In the genomic region with DNA sequence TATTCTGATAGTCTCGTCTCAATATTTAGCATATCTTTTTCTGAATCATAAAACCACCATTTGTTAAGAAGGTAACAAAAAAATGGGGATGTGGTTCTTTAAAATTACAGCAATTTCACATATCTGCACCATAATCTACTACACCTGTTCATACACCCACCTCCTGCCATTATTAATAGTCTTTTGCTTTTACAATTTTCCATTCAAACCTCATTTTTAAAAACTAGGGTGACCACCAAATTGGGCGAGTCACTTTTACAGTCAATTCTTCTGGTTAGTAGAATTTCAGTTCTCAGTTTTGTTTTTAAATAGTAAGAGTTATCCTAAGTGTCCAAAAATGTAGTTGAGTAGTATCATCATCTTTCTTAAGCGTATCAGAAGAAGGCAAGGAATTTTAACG, we compare ENCODE assay signal across 1 cellular context.
TF ChIP-seq lines count a peak whose summit lies in the region.

No MANE protein-coding gene starts in this region.

TF ChIP-seq in GM12878, 131 proteins besides CTCF, POLR2A, EP300 and RAD21 (continued from another document):
- TF ChIP-seq, protein P1, sequence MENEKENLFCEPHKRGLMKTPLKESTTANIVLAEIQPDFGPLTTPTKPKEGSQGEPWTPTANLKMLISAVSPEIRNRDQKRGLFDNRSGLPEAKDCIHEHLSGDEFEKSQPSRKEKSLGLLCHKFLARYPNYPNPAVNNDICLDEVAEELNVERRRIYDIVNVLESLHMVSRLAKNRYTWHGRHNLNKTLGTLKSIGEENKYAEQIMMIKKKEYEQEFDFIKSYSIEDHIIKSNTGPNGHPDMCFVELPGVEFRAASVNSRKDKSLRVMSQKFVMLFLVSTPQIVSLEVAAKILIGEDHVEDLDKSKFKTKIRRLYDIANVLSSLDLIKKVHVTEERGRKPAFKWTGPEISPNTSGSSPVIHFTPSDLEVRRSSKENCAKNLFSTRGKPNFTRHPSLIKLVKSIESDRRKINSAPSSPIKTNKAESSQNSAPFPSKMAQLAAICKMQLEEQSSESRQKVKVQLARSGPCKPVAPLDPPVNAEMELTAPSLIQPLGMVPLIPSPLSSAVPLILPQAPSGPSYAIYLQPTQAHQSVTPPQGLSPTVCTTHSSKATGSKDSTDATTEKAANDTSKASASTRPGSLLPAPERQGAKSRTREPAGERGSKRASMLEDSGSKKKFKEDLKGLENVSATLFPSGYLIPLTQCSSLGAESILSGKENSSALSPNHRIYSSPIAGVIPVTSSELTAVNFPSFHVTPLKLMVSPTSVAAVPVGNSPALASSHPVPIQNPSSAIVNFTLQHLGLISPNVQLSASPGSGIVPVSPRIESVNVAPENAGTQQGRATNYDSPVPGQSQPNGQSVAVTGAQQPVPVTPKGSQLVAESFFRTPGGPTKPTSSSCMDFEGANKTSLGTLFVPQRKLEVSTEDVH (IDR thresholded peaks at IDR 0.05; ENCODE audit: low read depth, partially characterized antibody), result peak; percentile 63
- TF ChIP-seq, protein P2, sequence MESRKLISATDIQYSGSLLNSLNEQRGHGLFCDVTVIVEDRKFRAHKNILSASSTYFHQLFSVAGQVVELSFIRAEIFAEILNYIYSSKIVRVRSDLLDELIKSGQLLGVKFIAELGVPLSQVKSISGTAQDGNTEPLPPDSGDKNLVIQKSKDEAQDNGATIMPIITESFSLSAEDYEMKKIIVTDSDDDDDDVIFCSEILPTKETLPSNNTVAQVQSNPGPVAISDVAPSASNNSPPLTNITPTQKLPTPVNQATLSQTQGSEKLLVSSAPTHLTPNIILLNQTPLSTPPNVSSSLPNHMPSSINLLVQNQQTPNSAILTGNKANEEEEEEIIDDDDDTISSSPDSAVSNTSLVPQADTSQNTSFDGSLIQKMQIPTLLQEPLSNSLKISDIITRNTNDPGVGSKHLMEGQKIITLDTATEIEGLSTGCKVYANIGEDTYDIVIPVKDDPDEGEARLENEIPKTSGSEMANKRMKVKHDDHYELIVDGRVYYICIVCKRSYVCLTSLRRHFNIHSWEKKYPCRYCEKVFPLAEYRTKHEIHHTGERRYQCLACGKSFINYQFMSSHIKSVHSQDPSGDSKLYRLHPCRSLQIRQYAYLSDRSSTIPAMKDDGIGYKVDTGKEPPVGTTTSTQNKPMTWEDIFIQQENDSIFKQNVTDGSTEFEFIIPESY (IDR thresholded peaks at IDR 0.05), result no peak
- TF ChIP-seq, protein P3, sequence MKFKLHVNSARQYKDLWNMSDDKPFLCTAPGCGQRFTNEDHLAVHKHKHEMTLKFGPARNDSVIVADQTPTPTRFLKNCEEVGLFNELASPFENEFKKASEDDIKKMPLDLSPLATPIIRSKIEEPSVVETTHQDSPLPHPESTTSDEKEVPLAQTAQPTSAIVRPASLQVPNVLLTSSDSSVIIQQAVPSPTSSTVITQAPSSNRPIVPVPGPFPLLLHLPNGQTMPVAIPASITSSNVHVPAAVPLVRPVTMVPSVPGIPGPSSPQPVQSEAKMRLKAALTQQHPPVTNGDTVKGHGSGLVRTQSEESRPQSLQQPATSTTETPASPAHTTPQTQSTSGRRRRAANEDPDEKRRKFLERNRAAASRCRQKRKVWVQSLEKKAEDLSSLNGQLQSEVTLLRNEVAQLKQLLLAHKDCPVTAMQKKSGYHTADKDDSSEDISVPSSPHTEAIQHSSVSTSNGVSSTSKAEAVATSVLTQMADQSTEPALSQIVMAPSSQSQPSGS (IDR thresholded peaks at IDR 0.05; ENCODE audit: low read length), result peak; percentile 97
- peak in 1 of 2 experiments; percentile 69; a peak in 1 of 4 replicates for TF ChIP-seq CEBPB (IDR thresholded peaks at IDR 0.05; ENCODE audit: borderline replicate concordance in 1 of 2, low read depth in 2 of 2, low read length in 2 of 2)
- TF ChIP-seq MEF2B (IDR thresholded peaks at IDR 0.05; ENCODE audit: partially characterized antibody, poor library complexity, severe bottlenecking), result peak; percentile 96
- peak; percentile 81; the same call in 1 of the 2 replicates for TF ChIP-seq IRF4 (IDR thresholded peaks at IDR 0.05; ENCODE audit: low read depth, low read length)
- TF ChIP-seq SPI1 (IDR thresholded peaks at IDR 0.05; ENCODE audit: borderline replicate concordance, insufficient read depth, low read depth, low read length), result peak; percentile 76
- no peak; the same call in 1 of the 2 replicates for TF ChIP-seq GATAD2B (conservative IDR thresholded peaks at IDR 0.05; ENCODE audit: low read depth)
- TF ChIP-seq, protein P4, sequence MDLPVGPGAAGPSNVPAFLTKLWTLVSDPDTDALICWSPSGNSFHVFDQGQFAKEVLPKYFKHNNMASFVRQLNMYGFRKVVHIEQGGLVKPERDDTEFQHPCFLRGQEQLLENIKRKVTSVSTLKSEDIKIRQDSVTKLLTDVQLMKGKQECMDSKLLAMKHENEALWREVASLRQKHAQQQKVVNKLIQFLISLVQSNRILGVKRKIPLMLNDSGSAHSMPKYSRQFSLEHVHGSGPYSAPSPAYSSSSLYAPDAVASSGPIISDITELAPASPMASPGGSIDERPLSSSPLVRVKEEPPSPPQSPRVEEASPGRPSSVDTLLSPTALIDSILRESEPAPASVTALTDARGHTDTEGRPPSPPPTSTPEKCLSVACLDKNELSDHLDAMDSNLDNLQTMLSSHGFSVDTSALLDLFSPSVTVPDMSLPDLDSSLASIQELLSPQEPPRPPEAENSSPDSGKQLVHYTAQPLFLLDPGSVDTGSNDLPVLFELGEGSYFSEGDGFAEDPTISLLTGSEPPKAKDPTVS (IDR thresholded peaks at IDR 0.05; ENCODE audit: low read depth, low read length), result no peak
